Comparison of ENCODE assay signal across 8 cellular contexts in genomic region chr2:112054847-112055109, GRCh38. TPM values are rescaled to one million over a fixed set of nuclear protein-coding genes. Genes with fewer than 3 reads are reported as not detected.
A peak's percentile ranks its signal among the peaks of the same experiment; 100 is the strongest.
DNase-seq lines count a peak whose midpoint lies in the region; ATAC-seq and TF ChIP-seq lines count a peak whose summit lies in the region.
"Not testable (repeated sequence)": the region's sequence is repeated elsewhere in the genome, so short reads cannot be mapped to it uniquely, and the experiment has no call there.

No MANE protein-coding gene starts in this region.

- peak overlapping the region; percentile 90 for H3K27ac Mint-ChIP-seq in activated T-helper 2 cell treated with anti-CD3 and anti-CD28 coated beads, Interferon-gamma antibody, Interleukin-2, Interleukin-4, amounts not matched to agents 10 μg/mL and 5 μg/mL and 100 μg/mL, durations not matched to agents 14 hours and 24 hours and 36 hours
- H3K27ac Mint-ChIP-seq in immature natural killer cell: peak overlapping the region in 5 of 6 donors; percentile 61 to 94 (median 86)

- not testable (repeated sequence) for H3K9ac ChIP-seq in DND-41 (ENCODE audit: low read depth, low read length); parathyroid adenoma

- H3K9me3 Mint-ChIP-seq in activated T-helper 2 cell treated with anti-CD3 and anti-CD28 coated beads, Interferon-gamma antibody, Interleukin-2, Interleukin-4, amounts not matched to agents 10 μg/mL and 5 μg/mL and 100 μg/mL, durations not matched to agents 14 hours and 24 hours and 36 hours; immature natural killer cell: not testable (repeated sequence)

- peaks cover 24% of the 10 kb centered on the region for H3K36me3 Mint-ChIP-seq in activated T-helper 2 cell treated with anti-CD3 and anti-CD28 coated beads, Interferon-gamma antibody, Interleukin-2, Interleukin-4, amounts not matched to agents 10 μg/mL and 5 μg/mL and 100 μg/mL, durations not matched to agents 14 hours and 24 hours and 36 hours (ENCODE audit: low read depth)
- H3K36me3 Mint-ChIP-seq in immature natural killer cell: not testable (repeated sequence)

- H3K27me3 Mint-ChIP-seq in activated T-helper 2 cell treated with anti-CD3 and anti-CD28 coated beads, Interferon-gamma antibody, Interleukin-2, Interleukin-4, amounts not matched to agents 10 μg/mL and 5 μg/mL and 100 μg/mL, durations not matched to agents 14 hours and 24 hours and 36 hours (ENCODE audit: low read depth): not testable (repeated sequence)
- H3K27me3 Mint-ChIP-seq in immature natural killer cell (ENCODE audit: low read depth in 3 of 3): peaks cover 8 to 12% (median 9%) of the 10 kb centered on the region in 3 donors

- H3K4me3 ChIP-seq in DND-41 (ENCODE audit: low read depth in 1 of 2, low read length in 2 of 2); RWPE2 (ENCODE audit: severe bottlenecking): not testable (repeated sequence)
- H3K4me3 ChIP-seq in choroid plexus epithelial cell (ENCODE audit: low read depth, low read length): peak overlapping the region; percentile 89
- H3K4me3 ChIP-seq in parathyroid adenoma (ENCODE audit: low read depth, low read length): peak overlapping the region; percentile 86
- H3K4me3 ChIP-seq in thymus (ENCODE audit: low read length): peak overlapping the region; percentile 64

- not testable (repeated sequence) for H3K9me3 ChIP-seq in DND-41 (ENCODE audit: insufficient read depth, low read length, severe bottlenecking); RWPE2 (ENCODE audit: severe bottlenecking); parathyroid adenoma (ENCODE audit: control insufficient read depth, low read length); thymus (ENCODE audit: control insufficient read depth)

- not testable (repeated sequence) for H3K27me3 ChIP-seq in DND-41 (ENCODE audit: insufficient read depth, low read length, poor library complexity); RWPE2 (ENCODE audit: insufficient read depth, poor library complexity, severe bottlenecking); parathyroid adenoma (ENCODE audit: control insufficient read depth, insufficient read depth, low read length); thymus (ENCODE audit: control insufficient read depth, insufficient read depth)

- H3K4me3 Mint-ChIP-seq in activated T-helper 2 cell treated with anti-CD3 and anti-CD28 coated beads, Interferon-gamma antibody, Interleukin-2, Interleukin-4, amounts not matched to agents 10 μg/mL and 5 μg/mL and 100 μg/mL, durations not matched to agents 14 hours and 24 hours and 36 hours (ENCODE audit: low read depth): peak overlapping the region; percentile 98
- H3K4me3 Mint-ChIP-seq in immature natural killer cell: peak overlapping the region; percentile 89 to 96 (median 91)

- H3K4me2 ChIP-seq in DND-41 (ENCODE audit: insufficient read depth, low read length); parathyroid adenoma (ENCODE audit: low read length): not testable (repeated sequence)

- not testable (repeated sequence) for H4K20me1 ChIP-seq in DND-41 (ENCODE audit: insufficient read depth, low read length)

- H2AFZ ChIP-seq in DND-41 (ENCODE audit: low read depth, low read length); parathyroid adenoma: not testable (repeated sequence)

- not testable (repeated sequence) for H3K36me3 ChIP-seq in DND-41 (ENCODE audit: insufficient read depth, low read length); RWPE2 (ENCODE audit: low read depth); parathyroid adenoma (ENCODE audit: control insufficient read depth, insufficient read depth, low read length); thymus (ENCODE audit: control insufficient read depth, insufficient read depth)

- intact Hi-C loops in activated T-helper 2 cell treated with anti-CD3 and anti-CD28 coated beads, Interferon-gamma antibody, Interleukin-2, Interleukin-4, amounts not matched to agents 10 μg/mL and 5 μg/mL and 100 μg/mL, durations not matched to agents 14 hours and 24 hours and 36 hours (cut with micrococcal nuclease): loop anchor here (1.0 to 10.0 kb wide), 5 partner anchors 130 to 530 kb away; partner anchors contain the start of genes ANAPC1, CHCHD5, RGPD8 and ZC3H8

- WGBS in thymus: 1% methylated on average over 21 of the region's 27 CpGs

- peaks cover 25% of the 10 kb centered on the region for H3K4me1 ChIP-seq in DND-41 (ENCODE audit: insufficient read depth, low read length)
- H3K4me1 ChIP-seq in RWPE2 (ENCODE audit: insufficient read depth, poor library complexity, severe bottlenecking); parathyroid adenoma; thymus (ENCODE audit: control insufficient read depth, insufficient read depth, low read length): not testable (repeated sequence)

- H3K79me2 ChIP-seq in DND-41 (ENCODE audit: insufficient read depth, low read length) (peaks cover 17% of the 10 kb centered on the region), parathyroid adenoma (peaks cover 21% of the 10 kb centered on the region)

- not testable (repeated sequence) for H3K27ac ChIP-seq in DND-41 (ENCODE audit: low read length); thymus (ENCODE audit: low read depth)
- H3K27ac ChIP-seq in RWPE2 (ENCODE audit: poor library complexity, severe bottlenecking): peak overlapping the region; percentile 89
- peak overlapping the region; percentile 93 for H3K27ac ChIP-seq in parathyroid adenoma

- peak; percentile 99 for DNase-seq in DND-41
- DNase-seq in RWPE2 (ENCODE audit: low spot score); activated T-helper 2 cell treated with anti-CD3 and anti-CD28 coated beads, Interferon-gamma antibody, Interleukin-2, Interleukin-4, amounts not matched to agents 10 μg/mL and 5 μg/mL and 100 μg/mL, durations not matched to agents 14 hours and 24 hours and 36 hours (ENCODE audit: low spot score); choroid plexus epithelial cell (ENCODE audit: low read depth); immature natural killer cell: not testable (repeated sequence)

- TF ChIP-seq CTCF in DND-41 (IDR thresholded peaks at IDR 0.05; ENCODE audit: borderline replicate concordance, extremely low read depth, low read length, poor library complexity, severe bottlenecking); RWPE2 (IDR thresholded peaks at IDR 0.05; ENCODE audit: poor library complexity, severe bottlenecking); choroid plexus epithelial cell (conservative IDR thresholded peaks at IDR 0.05; ENCODE audit: low read depth, low read length); parathyroid adenoma (IDR thresholded peaks at IDR 0.05): not testable (repeated sequence)

- ATAC-seq in DND-41 (ENCODE audit: insufficient read depth, low read depth) (peak; percentile 74), HG03095 (IDR thresholded peaks at IDR 0.05; ENCODE audit: unreplicated experiment) (peak; percentile 46), RWPE2 (ENCODE audit: low read depth) (peak; percentile 58)

- peaks cover 34% of the 10 kb centered on the region for H3K4me1 Mint-ChIP-seq in activated T-helper 2 cell treated with anti-CD3 and anti-CD28 coated beads, Interferon-gamma antibody, Interleukin-2, Interleukin-4, amounts not matched to agents 10 μg/mL and 5 μg/mL and 100 μg/mL, durations not matched to agents 14 hours and 24 hours and 36 hours (ENCODE audit: low read depth)
- H3K4me1 Mint-ChIP-seq in immature natural killer cell: peaks cover 43% of the 10 kb centered on the region in 2 donors

RNA-seq across cellular contexts. Expression of gene TMEM87B, which starts 0.3 kb away (rescaled TPM):
- total RNA-seq in activated T-helper 2 cell treated with anti-CD3 and anti-CD28 coated beads, Interferon-gamma antibody, Interleukin-2, Interleukin-4, amounts not matched to agents 10 μg/mL and 5 μg/mL and 100 μg/mL, durations not matched to agents 14 hours and 24 hours and 36 hours: 15.8 and 16.5 TPM in 2 replicates
- 1 to 10 TPM; 3.0 to 8.5 (median 5.2) TPM for polyA plus RNA-seq in immature natural killer cell
- 18.6 TPM for polyA plus RNA-seq in thymus
